8 cellular contexts compared by ENCODE assay signal in genomic region chr7:42493436-42494198, GRCh38.
DNase-seq lines count a peak whose midpoint lies in the region; ATAC-seq and TF ChIP-seq lines count a peak whose summit lies in the region.

No MANE protein-coding gene starts in this region.

- H3K4me3 ChIP-seq in HEK293 (ENCODE audit: low read depth, low read length) (peak overlapping the region; percentile 61), heart left ventricle (peak overlapping the region in 11 of 12 donors; percentile 21 to 60 (median 50))

- ATAC-seq in heart left ventricle: peak; percentile 90 to 98 (median 97)

- CTCF ChIA-PET in HEK293 (lab: Yijun Ruan, JAX): interaction anchor here (0.6 to 1.4 kb wide), 5 partner anchors 9 to 255 kb away, joined by 3 to 4 read pairs (median 3); no protein-coding TSS in a partner anchor

- TF ChIP-seq CTCF in HEK293 (tag by site-specific recombination; IDR thresholded peaks at IDR 0.05): peak; percentile 39
- peak in 2 of 12 donors; percentile 15 to 19 for TF ChIP-seq CTCF in heart left ventricle (IDR thresholded peaks at IDR 0.05)

- H3K27ac ChIP-seq in HEK293 (ENCODE audit: extremely low read depth, low read depth, low read length) (peak overlapping the region; percentile 65; the same call in 1 of the 2 replicates), adipose tissue (ENCODE audit: low read depth, low read length) (peak overlapping the region; percentile 14), heart left ventricle (peak overlapping the region; percentile 1 to 79 (median 51))

- H3K36me3 ChIP-seq in HEK293 (ENCODE audit: control insufficient read depth in 2 of 2, insufficient read depth in 1 of 2, low read length in 2 of 2) (no peaks in the 10 kb centered on the region), heart left ventricle (no peaks in the 10 kb centered on the region)

- H3K9me3 ChIP-seq in HEK293 (ENCODE audit: control insufficient read depth, insufficient read depth, low read depth, low read length): no peaks in the 10 kb centered on the region
- H3K9me3 ChIP-seq in heart left ventricle: no peaks in the 10 kb centered on the region

- intact Hi-C loops in heart left ventricle (cut with DNase I) (no loop called here), posterior cingulate gyrus (cut with DNase I) (no loop called here)

- POLR2A ChIA-PET in HEK293 (lab: Yijun Ruan, JAX): interaction anchor here (0.6 kb wide), 1 partner anchor 208 kb away, joined by 3 read pairs; no protein-coding TSS in a partner anchor

- 2 to 4% (median 3%) methylated on average over 29 of the region's 29 CpGs for WGBS in adipose tissue, 3 donors
- WGBS in heart left ventricle, 4 donors: 1 to 5% (median 3%) methylated on average over 14 to 29 of the region's 29 CpGs

- no peak for TF ChIP-seq POLR2A in heart left ventricle (IDR thresholded peaks at IDR 0.05)

- H3K27me3 ChIP-seq in heart left ventricle: peaks cover 0 to 7% (median 0%) of the 10 kb centered on the region in 9 donors

- peak; percentile 77 to 89 (median 84) for DNase-seq in heart left ventricle
- peak; percentile 21 to 93 (median 52) for DNase-seq in posterior cingulate gyrus
- no peak for DNase-seq in COLO668 (lab: John Stamatoyannopoulos, UW; ENCODE audit: unreplicated experiment)
- DNase-seq in middle frontal gyrus (ENCODE audit: extremely low spot score, low spot score): no peak
- DNase-seq in NCI-H2196 treated with DMSO at 0.1 percent for 48 hours (lab: John Stamatoyannopoulos, UW; ENCODE audit: unreplicated experiment): no peak
- no peak for DNase-seq in KG1 (lab: John Stamatoyannopoulos, UW)

- peaks cover 6% of the 10 kb centered on the region; the same call in 1 of the 2 replicates for H3K4me1 ChIP-seq in HEK293 (ENCODE audit: control insufficient read depth, insufficient read depth, low read length)
- H3K4me1 ChIP-seq in heart left ventricle: peaks cover 0 to 21% (median 10%) of the 10 kb centered on the region in 12 donors

TF ChIP-seq in HEK293, 187 proteins besides CTCF, POLR2A, EP300 and RAD21 (continues in another document):
- no peak for TF ChIP-seq ZNF837 (tag by site-specific recombination; IDR thresholded peaks at IDR 0.05)
- no peak for TF ChIP-seq ZNF777 (tag by site-specific recombination; IDR thresholded peaks at IDR 0.05; ENCODE audit: borderline replicate concordance)
- no peak for TF ChIP-seq GFI1B (tag by site-specific recombination; IDR thresholded peaks at IDR 0.05)
- TF ChIP-seq ZBTB21 (tag by site-specific recombination; IDR thresholded peaks at IDR 0.05): no peak
- no peak for TF ChIP-seq ZNF350 (tag by site-specific recombination; IDR thresholded peaks at IDR 0.05)
- no peak for TF ChIP-seq ZNF747 (tag by site-specific recombination; IDR thresholded peaks at IDR 0.05)
- TF ChIP-seq MYNN (tag by site-specific recombination; IDR thresholded peaks at IDR 0.05; ENCODE audit: borderline replicate concordance): no peak
- TF ChIP-seq ZNF677 (tag by site-specific recombination; IDR thresholded peaks at IDR 0.05): no peak
- no peak for TF ChIP-seq ZNF76 (tag by site-specific recombination; IDR thresholded peaks at IDR 0.05; ENCODE audit: borderline replicate concordance, low read depth)
- TF ChIP-seq ZNF112 (tag by site-specific recombination; IDR thresholded peaks at IDR 0.05): no peak
- peak; percentile 78 for TF ChIP-seq PATZ1 (tag by site-specific recombination; IDR thresholded peaks at IDR 0.05)
- TF ChIP-seq ZNF302 (tag by site-specific recombination; IDR thresholded peaks at IDR 0.05; ENCODE audit: low read depth): no peak
- TF ChIP-seq AEBP2 (tag by site-specific recombination; IDR thresholded peaks at IDR 0.05; ENCODE audit: borderline replicate concordance): no peak
- no peak for TF ChIP-seq ZNF580 (tag by site-specific recombination; IDR thresholded peaks at IDR 0.05)
- no peak for TF ChIP-seq ZNF214 (tag by site-specific recombination; IDR thresholded peaks at IDR 0.05; ENCODE audit: borderline replicate concordance)
- TF ChIP-seq ZNF138 (tag by site-specific recombination; IDR thresholded peaks at IDR 0.05; ENCODE audit: borderline replicate concordance): no peak
- TF ChIP-seq RBAK (tag by site-specific recombination; IDR thresholded peaks at IDR 0.05): no peak
- TF ChIP-seq ZNF658 (tag by site-specific recombination; IDR thresholded peaks at IDR 0.05): no peak
- TF ChIP-seq ZNF510 (tag by site-specific recombination; IDR thresholded peaks at IDR 0.05; ENCODE audit: insufficient replicate concordance): no peak
- no peak for TF ChIP-seq ZNF692 (tag by site-specific recombination; IDR thresholded peaks at IDR 0.05)
- TF ChIP-seq ZNF223 (tag by site-specific recombination; IDR thresholded peaks at IDR 0.05): no peak
- TF ChIP-seq ZNF24 (tag by site-specific recombination; IDR thresholded peaks at IDR 0.05): no peak
- TF ChIP-seq ZNF768 (tag by site-specific recombination; IDR thresholded peaks at IDR 0.05): no peak
- TF ChIP-seq REST (tag by site-specific recombination; IDR thresholded peaks at IDR 0.05): no peak
- TF ChIP-seq HOXA7 (CRISPR knock-in tag; IDR thresholded peaks at IDR 0.05; ENCODE audit: borderline replicate concordance): no peak
- TF ChIP-seq ZNF174 (tag by site-specific recombination; IDR thresholded peaks at IDR 0.05): no peak
- TF ChIP-seq GLIS2 (tag by site-specific recombination; IDR thresholded peaks at IDR 0.05): no peak
- TF ChIP-seq ZXDB (tag by site-specific recombination; IDR thresholded peaks at IDR 0.05): no peak

Comparison
In these comparisons a context has a peak if more than half of its experiments do, and no peak if none do; other contexts are left out.
1. H3K27ac ChIP-seq: peak in every context shown above with its lines; median percentile 65 in HEK293; 51 in heart left ventricle; 14 in adipose tissue.
2. DNase-seq: peak in heart left ventricle (5 of 5) and posterior cingulate gyrus (10 of 10); none in COLO668 (single experiment), middle frontal gyrus (single experiment), NCI-H2196 treated with DMSO at 0.1 percent for 48 hours (single experiment) and KG1 (single experiment).